17 cellular contexts compared by ENCODE assay signal in the genomic region with DNA sequence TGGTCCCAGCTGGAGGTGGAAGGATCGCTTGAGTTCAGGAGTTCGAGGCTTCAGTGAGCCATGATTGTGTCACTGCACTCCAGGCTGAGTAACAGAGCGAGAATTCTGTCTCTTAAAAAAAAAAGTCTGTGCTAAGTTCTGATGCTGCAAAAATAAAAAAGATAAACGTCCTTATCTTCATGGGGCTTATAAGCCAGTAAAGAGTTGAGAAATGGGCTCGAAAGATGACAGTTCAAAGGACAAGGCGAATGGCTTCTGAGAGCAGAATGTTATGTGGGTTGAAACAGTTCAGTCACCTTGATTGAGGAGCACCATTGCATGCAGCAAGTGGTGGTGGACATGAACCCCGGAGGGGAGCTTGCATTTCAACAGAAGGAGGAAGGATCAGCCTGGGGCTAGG. TPM values are rescaled to one million over a fixed set of nuclear protein-coding genes. Genes with fewer than 3 reads are reported as not detected.
DNase-seq lines count a peak whose midpoint lies in the region; ATAC-seq, FAIRE-seq and TF ChIP-seq lines count a peak whose summit lies in the region.
"Had no signal": no experiment of that assay in that cellular context is flagged by ENCODE, and none has a peak within 500 bp of the region (broad histone marks: within the 10 kb centered on the region; RNA-seq: fewer than 3 reads in every experiment).

No MANE protein-coding gene starts in this region.

- no peak overlapping the region for H2BK15ac ChIP-seq in IMR-90 (ENCODE audit: low read depth, low read length)

- FAIRE-seq in small intestine (lab: Jason Lieb, UNC), result no peak
- FAIRE-seq: A204.1, GM12892 had no signal

- H3K9me3 Mint-ChIP-seq in Caco-2 (ENCODE audit: unreplicated experiment) (no peaks in the 10 kb centered on the region), endothelial cell (ENCODE audit: unreplicated experiment) (no peaks in the 10 kb centered on the region)
- H3K9me3 Mint-ChIP-seq: CD8-positive, alpha-beta T cell had no signal

- H3K4me3 Mint-ChIP-seq in Caco-2 (ENCODE audit: unreplicated experiment), result peak overlapping the region; percentile 49
- H3K4me3 Mint-ChIP-seq in endothelial cell (ENCODE audit: unreplicated experiment), result peak overlapping the region; percentile 68
- H3K4me3 Mint-ChIP-seq: CD14-positive monocyte; CD8-positive, alpha-beta T cell had no signal

- no peak overlapping the region for H4K8ac ChIP-seq in IMR-90 (ENCODE audit: low read depth in 2 of 2, low read length in 2 of 2)

- no peak overlapping the region for H2BK5ac ChIP-seq in IMR-90 (ENCODE audit: low read depth, low read length, poor library complexity, severe bottlenecking)

- no peak overlapping the region for H3K18ac ChIP-seq in IMR-90 (ENCODE audit: low read depth, low read length)

- no peak overlapping the region for H2BK20ac ChIP-seq in IMR-90 (ENCODE audit: low read depth, low read length)

- H3K27me3 Mint-ChIP-seq in Caco-2 (ENCODE audit: insufficient read depth, unreplicated experiment) (no peaks in the 10 kb centered on the region), endothelial cell (ENCODE audit: unreplicated experiment) (peaks cover 15% of the 10 kb centered on the region)

- no peak overlapping the region for H2AFZ ChIP-seq in IMR-90 (replicated peaks; ENCODE audit: low read length, poor library complexity)

- H3K27ac Mint-ChIP-seq in Caco-2 (ENCODE audit: unreplicated experiment) (peak overlapping the region; percentile 56), endothelial cell (ENCODE audit: unreplicated experiment) (peak overlapping the region; percentile 94)
- H3K27ac Mint-ChIP-seq: CD14-positive monocyte; CD8-positive, alpha-beta T cell had no signal

- dilution Hi-C loops in IMR-90 (cut with HindIII; ENCODE audit: low sequenced_read_pairs, unreplicated experiment), result no loop called here

- no peak overlapping the region for H2AK5ac ChIP-seq in IMR-90 (ENCODE audit: low read depth, low read length)

- peaks cover 51% of the 10 kb centered on the region for H3K4me1 Mint-ChIP-seq in Caco-2 (ENCODE audit: low read depth, unreplicated experiment)
- H3K4me1 Mint-ChIP-seq in endothelial cell (ENCODE audit: unreplicated experiment), result peaks cover 50% of the 10 kb centered on the region

- H3K4me1 ChIP-seq in Caco-2, result peaks cover 65% of the 10 kb centered on the region
- peaks cover 5% of the 10 kb centered on the region for H3K4me1 ChIP-seq in IMR-90 (ENCODE audit: control insufficient read depth, insufficient read depth, low read length)
- peaks cover 5 to 9% of the 10 kb centered on the region in 2 donors for H3K4me1 ChIP-seq in small intestine (ENCODE audit: control insufficient read depth in 2 of 2, insufficient read depth in 1 of 2, low read depth in 1 of 2, low read length in 1 of 2)
- H3K4me1 ChIP-seq: BE2C had no signal

- DNase-seq in Caco-2, result peak in 1 of 2 experiments; percentile 55
- peak; percentile 18 for DNase-seq in IMR-90
- no peak for DNase-seq in endothelial cell (ENCODE audit: low spot score)
- peak; percentile 14 for DNase-seq in small intestine
- no peak for DNase-seq in activated gamma-delta T cell (lab: John Stamatoyannopoulos, UW)
- DNase-seq: BE2C; CD8-positive, alpha-beta T cell; COR-L47; DND-41; GDM1; GOT3 had no signal

- H3K4me2 ChIP-seq in IMR-90 (ENCODE audit: low read depth, low read length), result no peak overlapping the region

- TF ChIP-seq POLR2A in IMR-90 (IDR thresholded peaks at IDR 0.05; ENCODE audit: low read depth, low read length), result no peak

- H3K4me3 ChIP-seq in Caco-2 (ENCODE audit: low read depth, low read length) (no peak overlapping the region), IMR-90 (ENCODE audit: insufficient read depth, low read depth, low read length) (no peak overlapping the region), small intestine (ENCODE audit: low read depth in 1 of 2, low read length in 2 of 2) (no peak overlapping the region)
- H3K4me3 ChIP-seq: HAP-1 had no signal

- peaks cover 19 to 63% of the 10 kb centered on the region in 2 experiments for H3K79me1 ChIP-seq in IMR-90 (ENCODE audit: low read depth in 1 of 2, low read length in 2 of 2)

- H3K27me3 ChIP-seq in Caco-2 (replicated peaks; ENCODE audit: control insufficient read depth, insufficient read depth, low read length) (no peaks in the 10 kb centered on the region), IMR-90 (ENCODE audit: control insufficient read depth, insufficient read depth, low read length) (no peaks in the 10 kb centered on the region), small intestine (ENCODE audit: control insufficient read depth in 2 of 2, insufficient read depth in 2 of 2, low read length in 2 of 2) (no peaks in the 10 kb centered on the region)
- H3K27me3 ChIP-seq: BE2C had no signal

- H3K4ac ChIP-seq in IMR-90 (ENCODE audit: low read depth, low read length), result no peak overlapping the region

- H4K91ac ChIP-seq in IMR-90 (ENCODE audit: insufficient read depth, low read depth, low read length), result no peak overlapping the region

- CTCF ChIA-PET in Caco-2 (lab: Charles Lee) (no interaction called here), IMR-90 (lab: Yijun Ruan, JAX) (no interaction called here)

- H3K14ac ChIP-seq in IMR-90 (replicated peaks; ENCODE audit: low read depth, low read length), result no peak overlapping the region

- no peak for TF ChIP-seq CTCF in Caco-2 (IDR thresholded peaks at IDR 0.05; ENCODE audit: insufficient read depth in 1 of 2, low read depth in 1 of 2, low read length in 1 of 2, severe bottlenecking in 1 of 2, unreplicated experiment in 1 of 2)
- TF ChIP-seq CTCF in IMR-90 (conservative IDR thresholded peaks at IDR 0.05; ENCODE audit: low read depth, low read length), result no peak
- no peak for TF ChIP-seq CTCF in endothelial cell (IDR thresholded peaks at IDR 0.05; ENCODE audit: unreplicated experiment)

- H2BK120ac ChIP-seq in IMR-90 (ENCODE audit: low read depth, low read length), result no peak overlapping the region

- 65% methylated on average over 7 of the region's 7 CpGs; no CpG with 5 or more reads in 1 of the 2 experiments for WGBS in IMR-90 (ENCODE audit: extremely low coverage in 2 of 2, insufficient read length in 1 of 2), 2 experiments
- 28 to 56% (median 36%) methylated on average over 7 of the region's 7 CpGs for WGBS in small intestine, 3 donors

- TF ChIP-seq RAD21 in IMR-90 (IDR thresholded peaks at IDR 0.05; ENCODE audit: low read length), result no peak

- in situ Hi-C loops in IMR-90 (cut with MboI; ENCODE audit: low sequenced_read_pairs), result no loop called here

- H4K5ac ChIP-seq in IMR-90 (ENCODE audit: low read depth, low read length), result no peak overlapping the region

- H2AK9ac ChIP-seq in IMR-90 (replicated peaks; ENCODE audit: low read depth, low read length, poor library complexity), result no peak overlapping the region

- H3K9me1 ChIP-seq in IMR-90 (ENCODE audit: insufficient read depth, low read length), result peaks cover 11% of the 10 kb centered on the region; the same call in 1 of the 2 replicates

- intact Hi-C loops in Caco-2 (cut with micrococcal nuclease; ENCODE audit: unreplicated experiment), result no loop called here
- intact Hi-C loops in IMR-90 (cut with micrococcal nuclease), result no loop called here

- ATAC-seq in IMR-90 (ENCODE audit: low read depth) (no peak), GM19455 (IDR thresholded peaks at IDR 0.05; ENCODE audit: unreplicated experiment) (no peak), GM21723 (IDR thresholded peaks at IDR 0.05; ENCODE audit: unreplicated experiment) (no peak)
- ATAC-seq: CD8-positive, alpha-beta T cell had no signal

- no peak overlapping the region for H3K23ac ChIP-seq in IMR-90 (ENCODE audit: low read depth, low read length)

- peaks cover 18% of the 10 kb centered on the region for H4K20me1 ChIP-seq in IMR-90 (ENCODE audit: insufficient read depth, low read length)

- no peaks in the 10 kb centered on the region for H3K36me3 Mint-ChIP-seq in Caco-2 (ENCODE audit: insufficient read depth, unreplicated experiment)
- H3K36me3 Mint-ChIP-seq in endothelial cell (ENCODE audit: low read depth, unreplicated experiment), result peaks cover 34% of the 10 kb centered on the region
- H3K36me3 Mint-ChIP-seq: CD8-positive, alpha-beta T cell had no signal

- H3K27ac ChIP-seq in IMR-90 (ENCODE audit: insufficient read depth, low read length), result no peak overlapping the region
- H3K27ac ChIP-seq in small intestine (ENCODE audit: low read depth in 1 of 2, low read length in 1 of 2), result no peak overlapping the region

- H3K9me3 ChIP-seq in Caco-2, result no peaks in the 10 kb centered on the region
- no peaks in the 10 kb centered on the region for H3K9me3 ChIP-seq in IMR-90 (ENCODE audit: control insufficient read depth, insufficient read depth, low read length)
- no peaks in the 10 kb centered on the region for H3K9me3 ChIP-seq in small intestine (ENCODE audit: control insufficient read depth, low read depth)
- H3K9me3 ChIP-seq: BE2C, HAP-1 had no signal

- POLR2A ChIA-PET in Caco-2 (lab: Charles Lee) (no interaction called here), IMR-90 (lab: Charles Lee; ENCODE audit: unreplicated experiment) (no interaction called here)

- no peak overlapping the region for H3K9ac ChIP-seq in IMR-90 (ENCODE audit: low read depth, low read length)

- H3K36me3 ChIP-seq in Caco-2 (ENCODE audit: control insufficient read depth, insufficient read depth, low read length) (no peaks in the 10 kb centered on the region), IMR-90 (ENCODE audit: control insufficient read depth, insufficient read depth, low read length) (peaks cover 5% of the 10 kb centered on the region), small intestine (ENCODE audit: control insufficient read depth in 2 of 2, insufficient read depth in 2 of 2, low read length in 2 of 2) (no peaks in the 10 kb centered on the region)
- H3K36me3 ChIP-seq: HAP-1 had no signal

- BruUV-seq in Caco-2 (replicated peaks; lab: Mats Ljungman, UMichigan), result no TSS peak
- BruUV-seq in IMR-90 (replicated peaks; lab: Mats Ljungman, UMichigan), result no TSS peak

- H3K56ac ChIP-seq in IMR-90 (ENCODE audit: extremely low read depth, insufficient read depth, low read length), result no peak overlapping the region

TF ChIP-seq in IMR-90, 13 proteins besides CTCF, POLR2A, EP300 and RAD21 (continues in another document):
- no peak for TF ChIP-seq NFE2L2 (IDR thresholded peaks at IDR 0.05; ENCODE audit: low read depth, low read length)
- no peak for TF ChIP-seq CHD1 (IDR thresholded peaks at IDR 0.05; ENCODE audit: low read depth, low read length)
- no peak for TF ChIP-seq MAFK (IDR thresholded peaks at IDR 0.05; ENCODE audit: low read depth, low read length)
- no peak for TF ChIP-seq MXI1 (IDR thresholded peaks at IDR 0.05; ENCODE audit: borderline replicate concordance, low read depth, low read length)
- TF ChIP-seq SMC3 (IDR thresholded peaks at IDR 0.05; ENCODE audit: low read depth, low read length), result no peak

RNA-seq across cellular contexts. Expression of a gene that starts 4.7 kb away (rescaled TPM):
- total RNA-seq in Caco-2 (2022), result 45.5 and 49.1 TPM in 2 replicates
- total RNA-seq in IMR-90 (2012; rRNA removed), result 16.1 and 17.7 TPM in 2 replicates
- 29.8 and 39.1 TPM in 2 replicates for polyA plus RNA-seq in IMR-90 (2012; rRNA removed)
- polyA plus RNA-seq in IMR-90 (2012; cell fraction: cytosol; rRNA removed), result 14.4 and 30.5 TPM in 2 replicates
- polyA plus RNA-seq in IMR-90 (2012; cell fraction: nucleus; rRNA removed; ENCODE audit: low replicate concordance), result 29.7 and 33.9 TPM in 2 replicates
- total RNA-seq in endothelial cell (ENCODE audit: unreplicated experiment), result 116 TPM
- 10 to 100 TPM in 1 of 3 donors, 1 to 10 TPM in 2; 1.3 to 23.1 (median 2.4) TPM for polyA plus RNA-seq in small intestine

Comparison
In these comparisons a context has a peak if more than half of its experiments do, and no peak if none do; other contexts are left out.
1. DNase-seq: peak in IMR-90 (single experiment) and small intestine (single experiment); none in endothelial cell (single experiment) and activated gamma-delta T cell (single experiment).